In genomic region chr3:56302417-56302816, GRCh38 we compare ENCODE assay signal across 11 cellular contexts.
DNase-seq lines count a peak whose midpoint lies in the region; ATAC-seq and TF ChIP-seq lines count a peak whose summit lies in the region.
"Had no signal": no experiment of that assay in that cellular context is flagged by ENCODE, and none has a peak within 500 bp of the region (broad histone marks: within the 10 kb centered on the region; RNA-seq: fewer than 3 reads in every experiment).

No MANE protein-coding gene starts in this region.

- H3K79me2 ChIP-seq in OCI-LY3 (ENCODE audit: low read length), result no peaks in the 10 kb centered on the region

- no peak overlapping the region for H3K27ac Mint-ChIP-seq in activated CD8-positive, alpha-beta T cell treated with anti-CD3 and anti-CD28 coated beads for 36 hours
- H3K27ac Mint-ChIP-seq in activated CD8-positive, alpha-beta T cell treated with anti-CD3 and anti-CD28 coated beads, Interleukin-2, amount 10 ng/mL, durations not matched to agents 7 days and 5 days, result no peak overlapping the region
- H3K27ac Mint-ChIP-seq: immature natural killer cell had no signal

- no peak for DNase-seq in activated CD8-positive, alpha-beta T cell treated with anti-CD3 and anti-CD28 coated beads for 36 hours
- DNase-seq in activated CD8-positive, alpha-beta T cell treated with anti-CD3 and anti-CD28 coated beads, Interleukin-2, amount 10 ng/mL, durations not matched to agents 7 days and 5 days, result no peak
- DNase-seq in fibroblast of mammary gland (ENCODE audit: low read depth) (no peak), NCI-H1436 treated with DMSO at 0.1 percent for 48 hours (lab: John Stamatoyannopoulos, UW) (no peak), NCI-H2029 (lab: John Stamatoyannopoulos, UW) (no peak)
- DNase-seq: immature natural killer cell; stimulated activated CD4-positive, alpha-beta T cell treated with anti-CD3 and anti-CD28 coated beads, Interleukin-4, amount 100 ng/mL, for 24 hours had no signal

- no peak overlapping the region for H3K4me3 Mint-ChIP-seq in activated CD8-positive, alpha-beta T cell treated with anti-CD3 and anti-CD28 coated beads for 36 hours
- no peak overlapping the region for H3K4me3 Mint-ChIP-seq in activated CD8-positive, alpha-beta T cell treated with anti-CD3 and anti-CD28 coated beads, Interleukin-2, amount 10 ng/mL, durations not matched to agents 7 days and 5 days
- H3K4me3 Mint-ChIP-seq: immature natural killer cell had no signal

- H3K4me1 Mint-ChIP-seq in activated CD8-positive, alpha-beta T cell treated with anti-CD3 and anti-CD28 coated beads for 36 hours (ENCODE audit: low read depth), result no peaks in the 10 kb centered on the region
- no peaks in the 10 kb centered on the region for H3K4me1 Mint-ChIP-seq in activated CD8-positive, alpha-beta T cell treated with anti-CD3 and anti-CD28 coated beads, Interleukin-2, amount 10 ng/mL, durations not matched to agents 7 days and 5 days (ENCODE audit: low read depth)
- H3K4me1 Mint-ChIP-seq: immature natural killer cell had no signal

- peak; percentile 24 for TF ChIP-seq CTCF in activated CD8-positive, alpha-beta T cell treated with anti-CD3 and anti-CD28 coated beads for 36 hours (IDR thresholded peaks at IDR 0.05)
- peak; percentile 57 for TF ChIP-seq CTCF in OCI-LY3 (IDR thresholded peaks at IDR 0.05; ENCODE audit: low read depth, low read length)
- peak; percentile 27 for TF ChIP-seq CTCF in fibroblast of mammary gland (conservative IDR thresholded peaks at IDR 0.05; ENCODE audit: control insufficient read depth, insufficient read depth, low read depth, low read length)

- POLR2A ChIA-PET in activated CD8-positive, alpha-beta T cell treated with anti-CD3 and anti-CD28 coated beads for 36 hours (lab: Charles Lee), result no interaction called here
- POLR2A ChIA-PET in activated CD8-positive, alpha-beta T cell treated with anti-CD3 and anti-CD28 coated beads, Interleukin-2, amount 10 ng/mL, durations not matched to agents 7 days and 5 days (lab: Charles Lee), result no interaction called here

- no peaks in the 10 kb centered on the region for H3K36me3 Mint-ChIP-seq in activated CD8-positive, alpha-beta T cell treated with anti-CD3 and anti-CD28 coated beads for 36 hours (ENCODE audit: low read depth)
- H3K36me3 Mint-ChIP-seq in activated CD8-positive, alpha-beta T cell treated with anti-CD3 and anti-CD28 coated beads, Interleukin-2, amount 10 ng/mL, durations not matched to agents 7 days and 5 days (ENCODE audit: low read depth), result no peaks in the 10 kb centered on the region
- H3K36me3 Mint-ChIP-seq: immature natural killer cell had no signal

- peaks cover 16% of the 10 kb centered on the region for H3K27me3 Mint-ChIP-seq in activated CD8-positive, alpha-beta T cell treated with anti-CD3 and anti-CD28 coated beads for 36 hours
- peaks cover 3% of the 10 kb centered on the region for H3K27me3 Mint-ChIP-seq in activated CD8-positive, alpha-beta T cell treated with anti-CD3 and anti-CD28 coated beads, Interleukin-2, amount 10 ng/mL, durations not matched to agents 7 days and 5 days (ENCODE audit: low read depth)

- H3K27me3 ChIP-seq in OCI-LY3 (ENCODE audit: low read depth, low read length), result peaks cover 21% of the 10 kb centered on the region
- H3K27me3 ChIP-seq: BLaER1 had no signal

- no peak overlapping the region for H3K4me2 ChIP-seq in OCI-LY3 (ENCODE audit: low read length)
- H3K4me2 ChIP-seq: BLaER1 had no signal

- no peaks in the 10 kb centered on the region for H4K20me1 ChIP-seq in OCI-LY3 (ENCODE audit: insufficient read depth, low read length)
- H4K20me1 ChIP-seq: BLaER1 had no signal

- intact Hi-C loops in activated CD8-positive, alpha-beta T cell treated with anti-CD3 and anti-CD28 coated beads for 36 hours (cut with micrococcal nuclease), result no loop called here

- H3K4me3 ChIP-seq in OCI-LY3 (ENCODE audit: low read length) (no peak overlapping the region), fibroblast of mammary gland (ENCODE audit: control insufficient read depth, low read depth, low read length) (no peak overlapping the region)
- H3K4me3 ChIP-seq: BLaER1 had no signal

- no peak for ATAC-seq in activated CD8-positive, alpha-beta T cell treated with anti-CD3 and anti-CD28 coated beads for 36 hours
- no peak for ATAC-seq in activated CD8-positive, alpha-beta T cell treated with anti-CD3 and anti-CD28 coated beads, Interleukin-2, amount 10 ng/mL, durations not matched to agents 7 days and 5 days
- ATAC-seq in GM21423 (IDR thresholded peaks at IDR 0.05; ENCODE audit: unreplicated experiment) (no peak), GM21390 (IDR thresholded peaks at IDR 0.05; ENCODE audit: unreplicated experiment) (no peak)

- no peaks in the 10 kb centered on the region for H3K9me3 ChIP-seq in OCI-LY3 (ENCODE audit: insufficient read depth, low read length)
- H3K9me3 ChIP-seq: BLaER1 had no signal

- H3K9me3 Mint-ChIP-seq in activated CD8-positive, alpha-beta T cell treated with anti-CD3 and anti-CD28 coated beads for 36 hours, result no peaks in the 10 kb centered on the region
- H3K9me3 Mint-ChIP-seq in activated CD8-positive, alpha-beta T cell treated with anti-CD3 and anti-CD28 coated beads, Interleukin-2, amount 10 ng/mL, durations not matched to agents 7 days and 5 days (ENCODE audit: insufficient read depth), result no peaks in the 10 kb centered on the region

- no peak overlapping the region for H3K9ac ChIP-seq in OCI-LY3 (ENCODE audit: low read length)
- H3K9ac ChIP-seq: BLaER1 had no signal

- no peak overlapping the region for H3K27ac ChIP-seq in OCI-LY3 (ENCODE audit: low read length)
- H3K27ac ChIP-seq: BLaER1 had no signal

- CTCF ChIA-PET in activated CD8-positive, alpha-beta T cell treated with anti-CD3 and anti-CD28 coated beads for 36 hours (lab: Charles Lee), result interaction anchor here (1.3 to 2.2 kb wide), 4 partner anchors 9 to 39 kb away, joined by 3 to 9 read pairs (median 4); no protein-coding TSS in a partner anchor
- CTCF ChIA-PET in activated CD8-positive, alpha-beta T cell treated with anti-CD3 and anti-CD28 coated beads, Interleukin-2, amount 10 ng/mL, durations not matched to agents 7 days and 5 days (lab: Charles Lee), result interaction anchor here (1.2 to 3.5 kb wide), 3 partner anchors 10 to 11 kb away, joined by 4 to 22 read pairs (median 4); no protein-coding TSS in a partner anchor

- no peak overlapping the region for H2AFZ ChIP-seq in OCI-LY3 (ENCODE audit: low read depth, low read length)

- peaks cover 18% of the 10 kb centered on the region for H3K4me1 ChIP-seq in OCI-LY3 (ENCODE audit: low read length)
- H3K4me1 ChIP-seq: BLaER1 had no signal

- no peaks in the 10 kb centered on the region for H3K36me3 ChIP-seq in OCI-LY3 (replicated peaks; ENCODE audit: low read depth, low read length)
- H3K36me3 ChIP-seq: BLaER1 had no signal
